In the genomic region with DNA sequence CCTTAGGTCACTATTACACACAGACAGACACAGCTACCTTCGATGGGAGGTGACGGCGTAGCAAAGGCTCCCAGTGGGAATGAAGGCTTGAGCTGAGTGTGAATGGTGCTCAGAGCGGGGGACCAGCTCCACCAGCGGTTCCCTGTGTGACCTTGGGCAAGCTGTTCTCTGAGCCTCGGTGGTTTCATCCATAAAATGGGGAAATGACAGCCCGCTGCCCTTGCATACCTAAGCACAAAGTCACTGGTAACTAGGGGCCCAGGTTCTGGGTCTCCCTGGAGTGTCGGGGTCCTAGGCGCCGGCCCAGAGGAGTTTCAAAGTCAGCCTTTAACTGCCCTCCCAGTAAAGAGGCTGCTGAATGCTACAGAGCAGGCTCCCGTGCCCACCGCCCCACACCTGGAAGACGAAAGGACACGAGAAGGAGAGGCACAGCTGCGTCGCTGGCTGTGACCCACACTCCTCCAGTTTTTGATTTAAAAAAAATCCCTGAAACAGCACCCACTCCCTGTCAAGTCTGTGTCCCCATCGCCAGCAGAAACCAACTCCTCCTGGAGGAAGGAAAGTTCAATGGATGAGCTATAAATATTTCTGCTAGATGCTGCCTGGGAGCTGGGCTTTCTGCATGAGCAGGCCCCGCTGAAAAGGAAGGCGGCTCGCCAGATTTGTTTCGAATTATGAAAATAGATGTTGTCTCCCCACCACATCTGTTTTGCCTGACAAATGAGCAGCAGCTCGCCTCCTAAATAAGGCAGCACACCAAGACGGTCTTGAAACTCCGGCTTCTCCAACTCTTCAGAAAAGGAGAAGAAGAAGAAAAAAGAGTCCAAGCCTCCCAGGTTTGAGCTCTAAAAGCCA, we compare ENCODE assay signal across 1 cellular context.
TF ChIP-seq lines count a peak whose summit lies in the region.

No MANE protein-coding gene starts in this region.

TF ChIP-seq in GM12878, 131 proteins besides CTCF, POLR2A, EP300 and RAD21:
- TF ChIP-seq ZZZ3 (IDR thresholded peaks at IDR 0.05; ENCODE audit: control insufficient read depth, insufficient read length, low read depth) (no peak), POU2F2 (IDR thresholded peaks at IDR 0.05; ENCODE audit: borderline replicate concordance, low read depth, low read length) (peak; percentile 74; the same call in 2 of the 3 replicates), PAX5 (IDR thresholded peaks at IDR 0.05; ENCODE audit: borderline replicate concordance, low read depth, low read length) (peak; percentile 46; the same call in 1 of the 2 replicates), SRF (IDR thresholded peaks at IDR 0.05; ENCODE audit: low read depth in 2 of 2, low read length in 2 of 2) (peak in 1 of 2 experiments; percentile 78; a peak in 2 of 4 replicates), TAF1 (IDR thresholded peaks at IDR 0.05; ENCODE audit: borderline replicate concordance, low read depth, low read length) (0 out of 2 replicates have a peak, but pooled peaks have one; percentile 29), EED (IDR thresholded peaks at IDR 0.05; ENCODE audit: low read depth) (0 out of 2 replicates have a peak, but pooled peaks have one; percentile 38), IKZF1 (conservative IDR thresholded peaks at IDR 0.05) (0 out of 2 replicates have a peak, but pooled peaks have one; percentile 15), SMAD5 (IDR thresholded peaks at IDR 0.05; ENCODE audit: low read depth) (no peak), RUNX3 (IDR thresholded peaks at IDR 0.05; ENCODE audit: low read length) (peak; percentile 40), ZNF207 (IDR thresholded peaks at IDR 0.05; ENCODE audit: borderline replicate concordance) (no peak)
TF ChIP-seq in GM12878: peak in this region for 7.
